Comparison of ENCODE assay signal across 25 cellular contexts in genomic region chr6:125232466-125232865, GRCh38.
DNase-seq lines count a peak whose midpoint lies in the region; ATAC-seq, FAIRE-seq and TF ChIP-seq lines count a peak whose summit lies in the region.
"Had no signal": no experiment of that assay in that cellular context is flagged by ENCODE, and none has a peak within 500 bp of the region (broad histone marks: within the 10 kb centered on the region; RNA-seq: fewer than 3 reads in every experiment).

No MANE protein-coding gene starts in this region.

- H3K9ac ChIP-seq in astrocyte (ENCODE audit: low read length), result no peak overlapping the region
- H3K9ac ChIP-seq in Karpas-422 (ENCODE audit: low read length), result no peak overlapping the region
- H3K9ac ChIP-seq: parathyroid adenoma had no signal

- no peak overlapping the region for H3K27ac Mint-ChIP-seq in astrocyte (ENCODE audit: unreplicated experiment)
- H3K27ac Mint-ChIP-seq: activated CD8-positive, alpha-beta T cell treated with anti-CD3 and anti-CD28 coated beads, Interleukin-2, amount 10 ng/mL, durations not matched to agents 7 days and 5 days; activated T-cell treated with anti-CD3 and anti-CD28 coated beads, Interleukin-2, amount 50 U/mL, for 24 hours had no signal

- no peak for TF ChIP-seq CTCF in astrocyte (IDR thresholded peaks at IDR 0.05; ENCODE audit: insufficient read depth, low read depth, low read length)
- no peak for TF ChIP-seq CTCF in fibroblast of villous mesenchyme (IDR thresholded peaks at IDR 0.05; ENCODE audit: insufficient read depth, low read depth, low read length)
- TF ChIP-seq CTCF in gastrocnemius medialis (IDR thresholded peaks at IDR 0.05 in 4 of 5, conservative IDR thresholded peaks at IDR 0.05 in 1 of 5), result no peak
- TF ChIP-seq CTCF in testis (IDR thresholded peaks at IDR 0.05), result no peak

- no peaks in the 10 kb centered on the region for H3K4me1 ChIP-seq in astrocyte (ENCODE audit: insufficient read depth, low read length)
- peaks cover 64 to 65% of the 10 kb centered on the region in 2 donors for H3K4me1 ChIP-seq in gastrocnemius medialis
- no peaks in the 10 kb centered on the region for H3K4me1 ChIP-seq in Karpas-422 (ENCODE audit: low read length)
- H3K4me1 ChIP-seq in testis, result no peaks in the 10 kb centered on the region
- H3K4me1 ChIP-seq: parathyroid adenoma had no signal

- TF ChIP-seq POLR2A in gastrocnemius medialis (IDR thresholded peaks at IDR 0.05), result no peak
- no peak for TF ChIP-seq POLR2A in testis (IDR thresholded peaks at IDR 0.05)

- H3K79me2 ChIP-seq in astrocyte (ENCODE audit: insufficient read depth, low read length), result no peaks in the 10 kb centered on the region
- H3K79me2 ChIP-seq in Karpas-422 (ENCODE audit: low read length), result no peaks in the 10 kb centered on the region
- H3K79me2 ChIP-seq: parathyroid adenoma had no signal

- H3K27me3 Mint-ChIP-seq in astrocyte (ENCODE audit: low read depth, unreplicated experiment), result no peaks in the 10 kb centered on the region

- FAIRE-seq in astrocyte (lab: Jason Lieb, UNC), result no peak

- H4K20me1 ChIP-seq in astrocyte (ENCODE audit: insufficient read depth, low read length) (no peaks in the 10 kb centered on the region), Karpas-422 (ENCODE audit: insufficient read depth, low read depth, low read length) (no peaks in the 10 kb centered on the region)

- H3K27me3 ChIP-seq in astrocyte (ENCODE audit: insufficient read depth, low read length) (no peaks in the 10 kb centered on the region), gastrocnemius medialis (no peaks in the 10 kb centered on the region), Karpas-422 (ENCODE audit: low read length) (no peaks in the 10 kb centered on the region), testis (no peaks in the 10 kb centered on the region)
- H3K27me3 ChIP-seq: ascending aorta, tibial artery had no signal

- no peak overlapping the region for H3K4me3 Mint-ChIP-seq in astrocyte (ENCODE audit: unreplicated experiment)
- H3K4me3 Mint-ChIP-seq: activated CD8-positive, alpha-beta T cell treated with anti-CD3 and anti-CD28 coated beads, Interleukin-2, amount 10 ng/mL, durations not matched to agents 7 days and 5 days; activated T-cell treated with anti-CD3 and anti-CD28 coated beads, Interleukin-2, amount 50 U/mL, for 24 hours had no signal

- in situ Hi-C loops in gastrocnemius medialis (cut with MboI; ENCODE audit: low sequenced_read_pairs in 4 of 4), result no loop called here

- 36 to 54% methylated on average over 1 of the region's 1 CpG for whole genome bisulfite sequencing in testis, 2 donors

- intact Hi-C loops in gastrocnemius medialis (cut with DNase I; ENCODE audit: low total_unique reads), result loop anchor here (5.0 kb wide), 1 partner anchor 60 kb away; no protein-coding TSS in a partner anchor
- intact Hi-C loops in testis (cut with DNase I; ENCODE audit: low total_unique reads), result no loop called here

- no peak overlapping the region for H2AFZ ChIP-seq in astrocyte (ENCODE audit: low read depth, low read length)
- no peak overlapping the region for H2AFZ ChIP-seq in Karpas-422 (ENCODE audit: low read length)
- H2AFZ ChIP-seq: parathyroid adenoma had no signal

- no peak overlapping the region for H3K27ac ChIP-seq in astrocyte (ENCODE audit: low read depth, low read length)
- peak overlapping the region; percentile 63 to 82 (median 76) for H3K27ac ChIP-seq in gastrocnemius medialis
- no peak overlapping the region for H3K27ac ChIP-seq in Karpas-422 (ENCODE audit: low read length)
- no peak overlapping the region for H3K27ac ChIP-seq in testis
- H3K27ac ChIP-seq: ascending aorta, parathyroid adenoma, tibial artery had no signal

- H3K4me2 ChIP-seq in astrocyte (ENCODE audit: low read length) (no peak overlapping the region), Karpas-422 (ENCODE audit: low read depth, low read length, poor library complexity, severe bottlenecking) (no peak overlapping the region)

- no peaks in the 10 kb centered on the region for H3K4me1 Mint-ChIP-seq in astrocyte (ENCODE audit: low read depth, unreplicated experiment)

- H3K9me3 Mint-ChIP-seq in astrocyte (ENCODE audit: unreplicated experiment), result no peaks in the 10 kb centered on the region
- H3K9me3 Mint-ChIP-seq: activated T-cell treated with anti-CD3 and anti-CD28 coated beads, Interleukin-2, amount 50 U/mL, for 24 hours had no signal

- no peak for ATAC-seq in gastrocnemius medialis
- no peak for ATAC-seq in activated CD4-positive, CD25-positive, alpha-beta regulatory T cell treated with anti-CD3 and anti-CD28 coated beads, Interleukin-2, amount 50 U/mL, for 24 hours
- no peak for ATAC-seq in HG03280 (IDR thresholded peaks at IDR 0.05; ENCODE audit: unreplicated experiment)
- ATAC-seq: activated CD8-positive, alpha-beta T cell treated with anti-CD3 and anti-CD28 coated beads, Interleukin-2, amount 10 ng/mL, durations not matched to agents 7 days and 5 days had no signal

- no peaks in the 10 kb centered on the region for H3K36me3 Mint-ChIP-seq in astrocyte (ENCODE audit: low read depth, unreplicated experiment)

- H3K9me3 ChIP-seq in astrocyte (ENCODE audit: insufficient read depth, low read depth, low read length) (no peaks in the 10 kb centered on the region), gastrocnemius medialis (no peaks in the 10 kb centered on the region), Karpas-422 (ENCODE audit: low read length) (no peaks in the 10 kb centered on the region), testis (no peaks in the 10 kb centered on the region)
- H3K9me3 ChIP-seq: ascending aorta, tibial artery had no signal

- DNase-seq in GM04503 (ENCODE audit: low read depth), result peak; percentile 64
- DNase-seq in astrocyte (ENCODE audit: low read depth), result peak; percentile 63
- peak; percentile 20 for DNase-seq in fibroblast of villous mesenchyme (ENCODE audit: low read depth)
- no peak for DNase-seq in gastrocnemius medialis
- no peak for DNase-seq in Karpas-422
- no peak for DNase-seq in testis
- DNase-seq: activated CD4-positive, CD25-positive, alpha-beta regulatory T cell treated with anti-CD3 and anti-CD28 coated beads, Interleukin-2, amount 50 U/mL, for 72 hours; activated CD8-positive, alpha-beta T cell treated with anti-CD3 and anti-CD28 coated beads, Interleukin-2, amount 10 ng/mL, durations not matched to agents 7 days and 5 days; activated naive CD4-positive, alpha-beta T cell treated with Interleukin-2 at 50 U/mL for 16 hours; activated T-cell treated with anti-CD3 and anti-CD28 coated beads, Interleukin-2, amount 50 U/mL, for 24 hours; AML-193; COR-L47; effector memory CD4-positive, alpha-beta T cell; hypothalamus; islet precursor cell; mammary epithelial cell; NCI-H1436 treated with DMSO at 0.1 percent for 48 hours; NCI-H524; stimulated activated CD4-positive, alpha-beta T cell treated with anti-CD3 and anti-CD28 coated beads, Interleukin-1b, Interleukin-23, amount 100 ng/mL, for 48 hours; stimulated activated naive CD4-positive, alpha-beta T cell treated with Interleukin-2 at 50 U/mL for 16 hours; tibial artery had no signal

- H3K9me2 ChIP-seq in Karpas-422 (replicated peaks; ENCODE audit: insufficient read depth, low read length), result no peaks in the 10 kb centered on the region

- no peak overlapping the region for H3K4me3 ChIP-seq in astrocyte (ENCODE audit: insufficient read depth, low read depth, low read length)
- H3K4me3 ChIP-seq in fibroblast of villous mesenchyme (ENCODE audit: low read depth, low read length), result no peak overlapping the region
- H3K4me3 ChIP-seq in gastrocnemius medialis, result no peak overlapping the region
- no peak overlapping the region for H3K4me3 ChIP-seq in Karpas-422 (ENCODE audit: low read length)
- no peak overlapping the region for H3K4me3 ChIP-seq in testis
- H3K4me3 ChIP-seq: ascending aorta, tibial artery had no signal

- no peaks in the 10 kb centered on the region for H3K36me3 ChIP-seq in astrocyte (ENCODE audit: insufficient read depth, low read length)
- no peaks in the 10 kb centered on the region for H3K36me3 ChIP-seq in gastrocnemius medialis
- H3K36me3 ChIP-seq in Karpas-422 (ENCODE audit: insufficient read depth, low read length), result no peaks in the 10 kb centered on the region
- H3K36me3 ChIP-seq in testis (ENCODE audit: low read depth, missing control alignments), result no peaks in the 10 kb centered on the region
- H3K36me3 ChIP-seq: ascending aorta, tibial artery had no signal

Comparison
In these comparisons a context has a peak if more than half of its experiments do, and no peak if none do; other contexts are left out.
1. DNase-seq: peak in GM04503 (single experiment), astrocyte (single experiment) and fibroblast of villous mesenchyme (single experiment); none in gastrocnemius medialis (0 of 2), Karpas-422 (single experiment) and testis (single experiment).
2. H3K27ac ChIP-seq: peak in gastrocnemius medialis (4 of 4); none in astrocyte (single experiment), Karpas-422 (single experiment) and testis (0 of 2).